In the genomic region with DNA sequence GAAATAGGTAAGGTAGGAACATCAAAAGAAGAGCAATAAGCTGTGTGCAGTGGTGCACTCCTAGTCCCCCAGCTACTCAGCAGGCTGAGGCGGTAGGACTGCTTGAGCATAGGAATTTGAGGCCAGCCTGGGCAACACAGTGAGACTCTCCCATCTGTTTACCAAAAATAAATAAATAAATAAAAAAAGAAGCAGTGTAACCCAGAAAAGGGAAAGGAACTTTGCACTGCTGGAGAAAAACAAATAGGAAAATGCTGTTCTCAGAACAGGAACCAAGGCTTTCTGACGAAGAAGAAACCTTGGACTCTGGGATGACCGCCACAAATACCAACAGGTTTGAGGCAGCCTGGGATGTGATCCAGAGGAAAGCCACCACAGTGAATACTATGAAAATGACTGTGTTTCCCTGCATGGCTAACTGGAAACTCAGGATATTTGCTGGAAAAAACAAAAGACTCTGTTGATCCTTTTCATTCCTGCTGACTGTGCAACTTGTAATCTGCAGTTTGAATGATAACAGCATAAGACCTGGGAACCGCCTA, we compare ENCODE assay signal across 1 cellular context.
A peak's percentile ranks its signal among the peaks of the same experiment; 100 is the strongest.
TF ChIP-seq lines count a peak whose summit lies in the region.

No MANE protein-coding gene starts in this region.

TF ChIP-seq in HepG2, 621 proteins besides CTCF, POLR2A, EP300 and RAD21 (continued from another document):
- TF ChIP-seq, protein P1, sequence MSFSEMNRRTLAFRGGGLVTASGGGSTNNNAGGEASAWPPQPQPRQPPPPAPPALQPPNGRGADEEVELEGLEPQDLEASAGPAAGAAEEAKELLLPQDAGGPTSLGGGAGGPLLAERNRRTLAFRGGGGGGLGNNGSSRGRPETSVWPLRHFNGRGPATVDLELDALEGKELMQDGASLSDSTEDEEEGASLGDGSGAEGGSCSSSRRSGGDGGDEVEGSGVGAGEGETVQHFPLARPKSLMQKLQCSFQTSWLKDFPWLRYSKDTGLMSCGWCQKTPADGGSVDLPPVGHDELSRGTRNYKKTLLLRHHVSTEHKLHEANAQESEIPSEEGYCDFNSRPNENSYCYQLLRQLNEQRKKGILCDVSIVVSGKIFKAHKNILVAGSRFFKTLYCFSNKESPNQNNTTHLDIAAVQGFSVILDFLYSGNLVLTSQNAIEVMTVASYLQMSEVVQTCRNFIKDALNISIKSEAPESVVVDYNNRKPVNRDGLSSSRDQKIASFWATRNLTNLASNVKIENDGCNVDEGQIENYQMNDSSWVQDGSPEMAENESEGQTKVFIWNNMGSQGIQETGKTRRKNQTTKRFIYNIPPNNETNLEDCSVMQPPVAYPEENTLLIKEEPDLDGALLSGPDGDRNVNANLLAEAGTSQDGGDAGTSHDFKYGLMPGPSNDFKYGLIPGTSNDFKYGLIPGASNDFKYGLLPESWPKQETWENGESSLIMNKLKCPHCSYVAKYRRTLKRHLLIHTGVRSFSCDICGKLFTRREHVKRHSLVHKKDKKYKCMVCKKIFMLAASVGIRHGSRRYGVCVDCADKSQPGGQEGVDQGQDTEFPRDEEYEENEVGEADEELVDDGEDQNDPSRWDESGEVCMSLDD (CRISPR knock-in tag; IDR thresholded peaks at IDR 0.05; ENCODE audit: borderline replicate concordance) = no peak
- TF ChIP-seq, protein P2, sequence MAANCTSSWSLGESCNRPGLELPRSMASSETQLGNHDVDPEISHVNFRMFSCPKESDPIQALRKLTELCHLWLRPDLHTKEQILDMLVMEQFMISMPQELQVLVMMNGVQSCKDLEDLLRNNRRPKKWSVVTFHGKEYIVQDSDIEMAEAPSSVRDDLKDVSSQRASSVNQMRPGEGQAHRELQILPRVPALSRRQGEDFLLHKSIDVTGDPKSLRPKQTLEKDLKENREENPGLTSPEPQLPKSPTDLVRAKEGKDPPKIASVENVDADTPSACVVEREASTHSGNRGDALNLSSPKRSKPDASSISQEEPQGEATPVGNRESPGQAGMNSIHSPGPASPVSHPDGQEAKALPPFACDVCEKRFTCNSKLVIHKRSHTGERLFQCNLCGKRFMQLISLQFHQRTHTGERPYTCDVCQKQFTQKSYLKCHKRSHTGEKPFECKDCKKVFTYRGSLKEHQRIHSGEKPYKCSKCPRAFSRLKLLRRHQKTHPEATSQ (CRISPR knock-in tag; IDR thresholded peaks at IDR 0.05; ENCODE audit: borderline replicate concordance) = no peak
- TF ChIP-seq PAX8 (CRISPR knock-in tag; IDR thresholded peaks at IDR 0.05; ENCODE audit: borderline replicate concordance) = no peak
- no peak for TF ChIP-seq LCORL (IDR thresholded peaks at IDR 0.05)
- TF ChIP-seq LCORL (CRISPR knock-in tag; IDR thresholded peaks at IDR 0.05) = peak; percentile 78
- TF ChIP-seq ZFP41 (CRISPR knock-in tag; IDR thresholded peaks at IDR 0.05; ENCODE audit: borderline replicate concordance) = no peak
- 0 out of 2 replicates have a peak, but pooled peaks have one; percentile 48 for TF ChIP-seq ZFP90 (CRISPR knock-in tag; IDR thresholded peaks at IDR 0.05; ENCODE audit: borderline replicate concordance)
- TF ChIP-seq TAF1 (CRISPR knock-in tag; IDR thresholded peaks at IDR 0.05) = no peak
- no peak for TF ChIP-seq ZNF138 (CRISPR knock-in tag; IDR thresholded peaks at IDR 0.05; ENCODE audit: low read depth)
- TF ChIP-seq SAP130 (CRISPR knock-in tag; IDR thresholded peaks at IDR 0.05; ENCODE audit: low read depth) = peak; percentile 65; the same call in 1 of the 2 replicates
- TF ChIP-seq RXRB (CRISPR knock-in tag; IDR thresholded peaks at IDR 0.05; ENCODE audit: borderline replicate concordance) = peak; percentile 57; the same call in 1 of the 2 replicates
- TF ChIP-seq, protein P3, sequence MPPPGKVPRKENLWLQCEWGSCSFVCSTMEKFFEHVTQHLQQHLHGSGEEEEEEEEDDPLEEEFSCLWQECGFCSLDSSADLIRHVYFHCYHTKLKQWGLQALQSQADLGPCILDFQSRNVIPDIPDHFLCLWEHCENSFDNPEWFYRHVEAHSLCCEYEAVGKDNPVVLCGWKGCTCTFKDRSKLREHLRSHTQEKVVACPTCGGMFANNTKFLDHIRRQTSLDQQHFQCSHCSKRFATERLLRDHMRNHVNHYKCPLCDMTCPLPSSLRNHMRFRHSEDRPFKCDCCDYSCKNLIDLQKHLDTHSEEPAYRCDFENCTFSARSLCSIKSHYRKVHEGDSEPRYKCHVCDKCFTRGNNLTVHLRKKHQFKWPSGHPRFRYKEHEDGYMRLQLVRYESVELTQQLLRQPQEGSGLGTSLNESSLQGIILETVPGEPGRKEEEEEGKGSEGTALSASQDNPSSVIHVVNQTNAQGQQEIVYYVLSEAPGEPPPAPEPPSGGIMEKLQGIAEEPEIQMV (CRISPR knock-in tag; IDR thresholded peaks at IDR 0.05; ENCODE audit: low read depth) = no peak
- no peak for TF ChIP-seq RELA (CRISPR knock-in tag; IDR thresholded peaks at IDR 0.05)
- TF ChIP-seq, protein P4, sequence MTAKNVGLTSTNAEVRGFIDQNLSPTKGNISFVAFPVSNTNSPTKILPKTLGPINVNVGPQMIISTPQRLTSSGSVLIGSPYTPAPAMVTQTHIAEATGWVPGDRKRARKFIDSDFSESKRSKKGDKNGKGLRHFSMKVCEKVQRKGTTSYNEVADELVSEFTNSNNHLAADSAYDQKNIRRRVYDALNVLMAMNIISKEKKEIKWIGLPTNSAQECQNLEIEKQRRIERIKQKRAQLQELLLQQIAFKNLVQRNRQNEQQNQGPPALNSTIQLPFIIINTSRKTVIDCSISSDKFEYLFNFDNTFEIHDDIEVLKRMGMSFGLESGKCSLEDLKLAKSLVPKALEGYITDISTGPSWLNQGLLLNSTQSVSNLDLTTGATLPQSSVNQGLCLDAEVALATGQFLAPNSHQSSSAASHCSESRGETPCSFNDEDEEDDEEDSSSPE (CRISPR knock-in tag; IDR thresholded peaks at IDR 0.05) = no peak; the same call in 1 of the 2 replicates
- no peak for TF ChIP-seq ZNF569 (CRISPR knock-in tag; IDR thresholded peaks at IDR 0.05; ENCODE audit: borderline replicate concordance)
- peak; percentile 6; the same call in 1 of the 2 replicates for TF ChIP-seq FOXA1 (IDR thresholded peaks at IDR 0.05)
- TF ChIP-seq FOXA1 (CRISPR knock-in tag; IDR thresholded peaks at IDR 0.05) = no peak; the same call in 1 of the 2 replicates
